Comparison of ENCODE assay signal across 9 cellular contexts in the genomic region with DNA sequence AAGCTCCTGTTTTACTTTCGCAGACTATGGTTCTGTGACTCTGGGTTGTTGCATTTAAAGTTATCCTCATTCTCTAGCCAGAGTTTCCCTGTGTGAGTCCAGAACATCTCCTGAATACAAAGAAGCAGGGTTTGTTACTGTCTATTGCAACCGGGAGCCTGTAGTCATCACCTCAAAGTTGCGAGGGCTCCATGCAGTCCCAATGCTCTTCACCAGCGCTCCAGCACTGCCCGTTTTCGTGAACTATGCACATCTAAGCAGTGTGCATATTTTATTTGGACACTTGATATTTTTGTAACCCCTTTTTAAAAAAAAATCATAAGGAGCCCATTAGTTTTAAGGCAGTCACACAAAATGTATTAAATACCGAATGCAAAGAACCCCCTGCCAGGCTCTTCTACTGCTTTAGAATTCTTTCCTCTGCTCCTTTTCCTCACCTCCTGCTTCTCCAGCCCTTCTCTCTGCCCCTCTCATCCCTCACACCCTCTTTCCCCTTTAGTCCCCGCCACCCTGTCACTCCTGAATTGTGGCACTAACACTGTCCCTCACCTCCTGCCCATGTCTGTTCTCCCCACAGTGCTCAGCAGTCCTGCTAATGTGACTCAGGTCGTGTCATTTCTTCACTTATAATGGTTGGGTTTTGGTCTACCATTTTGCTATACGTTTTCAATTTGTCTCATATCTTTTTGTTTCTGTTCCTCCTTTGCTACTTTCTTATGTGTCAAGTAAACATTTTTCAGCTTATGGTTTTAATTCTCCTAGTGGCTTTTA. TPM values are rescaled to one million over a fixed set of nuclear protein-coding genes. Genes with fewer than 3 reads are reported as not detected.
DNase-seq lines count a peak whose midpoint lies in the region; ATAC-seq, FAIRE-seq and TF ChIP-seq lines count a peak whose summit lies in the region.
"Had no signal": no experiment of that assay in that cellular context is flagged by ENCODE, and none has a peak within 500 bp of the region (broad histone marks: within the 10 kb centered on the region; RNA-seq: fewer than 3 reads in every experiment).

No MANE protein-coding gene starts in this region.

- dilution Hi-C loops in keratinocyte (cut with MboI; ENCODE audit: extremely low pct_ligation_motif_present, low sequenced_read_pairs), result no loop called here

- H3K4me3 Mint-ChIP-seq in activated T-cell treated with anti-CD3 and anti-CD28 coated beads, Interleukin-2, amount 50 U/mL, for 24 hours, result peak overlapping the region; percentile 94
- peak overlapping the region; percentile 92 to 99 for H3K4me3 Mint-ChIP-seq in stimulated activated naive CD8-positive, alpha-beta T cell treated with anti-CD3 and anti-CD28 coated beads, Interleukin-15, amount 100 ng/mL, for 72 hours

- H3K27ac ChIP-seq in HUES6 (ENCODE audit: low read depth, low read length) (no peak overlapping the region), keratinocyte (ENCODE audit: control insufficient read depth, insufficient read depth, low read length) (no peak overlapping the region)

- peak overlapping the region; percentile 99 for H3K27ac Mint-ChIP-seq in activated T-cell treated with anti-CD3 and anti-CD28 coated beads, Interleukin-2, amount 50 U/mL, for 24 hours
- peak overlapping the region; percentile 99 for H3K27ac Mint-ChIP-seq in stimulated activated naive CD8-positive, alpha-beta T cell treated with anti-CD3 and anti-CD28 coated beads, Interleukin-15, amount 100 ng/mL, for 72 hours

- no peak overlapping the region for H3K9ac ChIP-seq in HUES6 (ENCODE audit: low read length)
- H3K9ac ChIP-seq in keratinocyte (ENCODE audit: control insufficient read depth, extremely low read depth, insufficient read depth, low read length), result no peak overlapping the region

- H3K36me3 ChIP-seq in HUES6 (ENCODE audit: control insufficient read depth, insufficient read depth, low read length), result peaks cover 25% of the 10 kb centered on the region
- peaks cover 12 to 14% of the 10 kb centered on the region in 2 experiments for H3K36me3 ChIP-seq in keratinocyte (ENCODE audit: control insufficient read depth in 2 of 2, extremely low read depth in 1 of 2, insufficient read depth in 2 of 2, low read length in 2 of 2)

- ATAC-seq in stimulated activated naive CD8-positive, alpha-beta T cell treated with anti-CD3 and anti-CD28 coated beads, Interleukin-15, amount 100 ng/mL, for 72 hours, result no peak
- ATAC-seq in HG03432 (IDR thresholded peaks at IDR 0.05; ENCODE audit: unreplicated experiment), result no peak

- H3K9me3 ChIP-seq in HUES6 (ENCODE audit: control insufficient read depth, insufficient read depth, low read depth, low read length) (no peaks in the 10 kb centered on the region), keratinocyte (ENCODE audit: control insufficient read depth, low read depth, low read length) (no peaks in the 10 kb centered on the region)

- H3K9me3 Mint-ChIP-seq in activated T-cell treated with anti-CD3 and anti-CD28 coated beads, Interleukin-2, amount 50 U/mL, for 24 hours, result no peaks in the 10 kb centered on the region
- H3K9me3 Mint-ChIP-seq in stimulated activated naive CD8-positive, alpha-beta T cell treated with anti-CD3 and anti-CD28 coated beads, Interleukin-15, amount 100 ng/mL, for 72 hours, result no peaks in the 10 kb centered on the region

- TF ChIP-seq CTCF in keratinocyte (optimal IDR thresholded peaks at IDR 0.05 in 1 of 3, IDR thresholded peaks at IDR 0.05 in 1 of 3, conservative IDR thresholded peaks at IDR 0.05 in 1 of 3; ENCODE audit: extremely low read depth in 1 of 3, insufficient read depth in 2 of 3, low read length in 3 of 3), result no peak

- H3K27me3 ChIP-seq in HUES6 (ENCODE audit: control insufficient read depth, insufficient read depth, low read length), result peaks cover 48% of the 10 kb centered on the region
- peaks cover 7% of the 10 kb centered on the region for H3K27me3 ChIP-seq in keratinocyte (ENCODE audit: control insufficient read depth, extremely low read depth, insufficient read depth, low read length)

- H3K9me1 ChIP-seq in keratinocyte (ENCODE audit: control insufficient read depth, extremely low read depth, insufficient read depth, low read length), result peaks cover 2% of the 10 kb centered on the region

- H3K4me1 ChIP-seq in HUES6 (ENCODE audit: control insufficient read depth, insufficient read depth, low read length) (peaks cover 4% of the 10 kb centered on the region; the same call in 1 of the 2 replicates), keratinocyte (ENCODE audit: control insufficient read depth, extremely low read depth, insufficient read depth, low read length) (peaks cover 9% of the 10 kb centered on the region)

- peaks cover 54% of the 10 kb centered on the region for H3K4me1 Mint-ChIP-seq in activated T-cell treated with anti-CD3 and anti-CD28 coated beads, Interleukin-2, amount 50 U/mL, for 24 hours (ENCODE audit: low read depth)
- H3K4me1 Mint-ChIP-seq in stimulated activated naive CD8-positive, alpha-beta T cell treated with anti-CD3 and anti-CD28 coated beads, Interleukin-15, amount 100 ng/mL, for 72 hours, result peaks cover 61% of the 10 kb centered on the region

- peaks cover 6% of the 10 kb centered on the region for H3K79me2 ChIP-seq in keratinocyte (ENCODE audit: control insufficient read depth, insufficient read depth, low read length)

- H2AFZ ChIP-seq in keratinocyte (ENCODE audit: control insufficient read depth, low read length), result peak overlapping the region; percentile 92

- H3K36me3 Mint-ChIP-seq in activated T-cell treated with anti-CD3 and anti-CD28 coated beads, Interleukin-2, amount 50 U/mL, for 24 hours (ENCODE audit: low read depth), result peaks cover 44% of the 10 kb centered on the region

- peak; percentile 55 for FAIRE-seq in keratinocyte (lab: Jason Lieb, UNC)

- H4K20me1 ChIP-seq in keratinocyte (ENCODE audit: control insufficient read depth, extremely low read depth, insufficient read depth, low read length), result no peaks in the 10 kb centered on the region

- no peaks in the 10 kb centered on the region for H3K27me3 Mint-ChIP-seq in activated T-cell treated with anti-CD3 and anti-CD28 coated beads, Interleukin-2, amount 50 U/mL, for 24 hours
- H3K27me3 Mint-ChIP-seq in stimulated activated naive CD8-positive, alpha-beta T cell treated with anti-CD3 and anti-CD28 coated beads, Interleukin-15, amount 100 ng/mL, for 72 hours, result peaks cover 17% of the 10 kb centered on the region

- peak overlapping the region; percentile 92 for H3K4me2 ChIP-seq in keratinocyte (ENCODE audit: control insufficient read depth, extremely low read depth, insufficient read depth, low read depth, low read length)

- peak overlapping the region; percentile 90 for H3K4me3 ChIP-seq in HUES6 (ENCODE audit: low read depth, low read length)
- H3K4me3 ChIP-seq in keratinocyte (ENCODE audit: control insufficient read depth in 2 of 3, extremely low read depth in 1 of 3, insufficient read depth in 2 of 3, low read depth in 1 of 3, low read length in 3 of 3), result peak overlapping the region in 1 of 3 experiments; percentile 73

- DNase-seq in activated T-cell treated with anti-CD3 and anti-CD28 coated beads, Interleukin-2, amount 50 U/mL, for 24 hours, result peak; percentile 60
- DNase-seq in keratinocyte (ENCODE audit: low read depth, low spot score) (no peak), OCI-M2 (lab: John Stamatoyannopoulos, UW; ENCODE audit: unreplicated experiment) (no peak), NCI-H1436 (lab: John Stamatoyannopoulos, UW) (no peak), UCSD-AML1 (lab: John Stamatoyannopoulos, UW; ENCODE audit: unreplicated experiment) (no peak)
- DNase-seq in stimulated activated naive CD8-positive, alpha-beta T cell treated with anti-CD3 and anti-CD28 coated beads, Interleukin-15, amount 100 ng/mL, for 72 hours, result peak; percentile 16 to 24
- DNase-seq: NCI-H524 had no signal

RNA-seq across cellular contexts. Expression of gene HLA-C, which starts 1.1 kb away (rescaled TPM):
- polyA plus RNA-seq in keratinocyte, result 329 to 536 TPM (median 330 TPM) in 3 replicates
- polyA plus RNA-seq in keratinocyte (2011; ENCODE audit: low read depth), result 213 TPM
- 190 and 303 TPM in 2 replicates for polyA plus RNA-seq in keratinocyte (2011; cell fraction: cytosol; rRNA removed)
- polyA plus RNA-seq in keratinocyte (2011; cell fraction: nucleus; rRNA removed), result 535 and 639 TPM in 2 replicates
- 227 and 406 TPM in 2 replicates for polyA plus RNA-seq in keratinocyte (2012; ENCODE audit: low replicate concordance)
- 149 to 376 TPM (median 226 TPM) in 3 replicates for polyA minus RNA-seq in keratinocyte
- 387 TPM for polyA minus RNA-seq in keratinocyte (2011; cell fraction: cytosol; rRNA and poly(A)+ RNA removed)
- polyA minus RNA-seq in keratinocyte (2011; cell fraction: nucleus; rRNA and poly(A)+ RNA removed), result 280 and 306 TPM in 2 replicates

Comparison
In these comparisons a context has a peak if more than half of its experiments do, and no peak if none do; other contexts are left out.
1. DNase-seq: peak in activated T-cell treated with anti-CD3 and anti-CD28 coated beads, Interleukin-2, amount 50 U/mL, for 24 hours (single experiment) and stimulated activated naive CD8-positive, alpha-beta T cell treated with anti-CD3 and anti-CD28 coated beads, Interleukin-15, amount 100 ng/mL, for 72 hours (2 of 2); none in keratinocyte (single experiment), OCI-M2 (single experiment), NCI-H1436 (single experiment) and UCSD-AML1 (single experiment).